In the genomic region with DNA sequence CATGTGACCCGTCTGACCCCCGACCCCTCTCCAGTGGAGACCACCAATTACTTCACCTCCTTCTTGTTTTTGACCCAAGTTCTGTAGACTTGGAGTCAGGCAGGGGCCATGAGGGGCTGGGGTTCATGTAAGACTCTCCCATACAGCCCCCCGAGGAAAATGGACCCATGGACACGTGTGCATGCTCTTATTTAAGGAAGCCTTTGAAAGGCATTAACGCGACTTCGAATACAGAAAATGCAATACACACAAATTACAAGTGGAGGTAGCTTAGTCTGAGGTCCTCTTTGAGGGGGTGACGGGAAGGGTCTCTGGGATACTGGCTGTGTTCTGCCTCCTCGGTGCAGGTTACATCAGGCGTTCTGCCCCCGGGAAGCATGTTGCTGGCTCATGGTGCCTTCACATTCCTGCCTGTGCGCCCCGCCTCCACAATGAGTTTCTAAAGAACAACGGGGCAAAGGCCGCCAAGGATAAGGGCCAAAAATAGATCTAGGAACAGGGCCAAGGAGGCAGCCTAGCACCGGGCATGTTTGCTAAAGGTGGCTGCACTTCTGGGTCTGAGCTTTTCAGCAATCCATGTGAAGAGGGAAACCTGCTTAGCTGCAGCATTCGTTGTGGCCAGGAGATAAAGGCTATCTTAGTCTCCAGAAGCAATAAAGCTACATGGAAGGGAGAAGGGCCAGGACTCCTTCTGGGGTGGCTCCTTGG, we compare ENCODE assay signal across 10 cellular contexts. TPM values are rescaled to one million over a fixed set of nuclear protein-coding genes. Genes with fewer than 3 reads are reported as not detected.
DNase-seq lines count a peak whose midpoint lies in the region; ATAC-seq and TF ChIP-seq lines count a peak whose summit lies in the region.
"Had no signal": no experiment of that assay in that cellular context is flagged by ENCODE, and none has a peak within 500 bp of the region (broad histone marks: within the 10 kb centered on the region; RNA-seq: fewer than 3 reads in every experiment).

No MANE protein-coding gene starts in this region.

- H3K9ac ChIP-seq in skeletal muscle tissue (ENCODE audit: low read depth in 1 of 3, low read length in 3 of 3), result peak overlapping the region; percentile 16 to 66 (median 40)

- peaks cover 2 to 46% (median 31%) of the 10 kb centered on the region in 3 donors for H3K36me3 ChIP-seq in skeletal muscle tissue (ENCODE audit: control insufficient read depth in 3 of 3, insufficient read depth in 3 of 3, low read length in 3 of 3)

- H3K4me3 Mint-ChIP-seq in brain, result no peak overlapping the region
- H3K4me3 Mint-ChIP-seq in effector memory CD8-positive, alpha-beta T cell, result no peak overlapping the region

- no peak for ATAC-seq in GM21390 (IDR thresholded peaks at IDR 0.05; ENCODE audit: unreplicated experiment)
- ATAC-seq in effector memory CD8-positive, alpha-beta T cell (replicated peaks), result no peak

- H3K27me3 Mint-ChIP-seq in brain, result peaks cover 3% of the 10 kb centered on the region
- H3K27me3 Mint-ChIP-seq in effector memory CD8-positive, alpha-beta T cell, result peaks cover 17 to 50% of the 10 kb centered on the region in 2 donors

- peak overlapping the region; percentile 69 for H3K27ac ChIP-seq in skeletal muscle tissue (ENCODE audit: low read depth, low read length)

- TF ChIP-seq CTCF in brain (conservative IDR thresholded peaks at IDR 0.05), result no peak
- no peak for TF ChIP-seq CTCF in GM13977 (IDR thresholded peaks at IDR 0.05; ENCODE audit: extremely low read depth, insufficient read depth, missing control alignments)

- peaks cover 6% of the 10 kb centered on the region for H3K4me1 Mint-ChIP-seq in brain
- peaks cover 2 to 4% of the 10 kb centered on the region in 2 donors for H3K4me1 Mint-ChIP-seq in effector memory CD8-positive, alpha-beta T cell (ENCODE audit: low read depth in 2 of 2)

- H3K4me3 ChIP-seq in skeletal muscle tissue (ENCODE audit: low read length in 3 of 3), result peak overlapping the region in 2 of 3 donors; percentile 18 to 63

- H3K9me3 Mint-ChIP-seq in brain, result no peaks in the 10 kb centered on the region
- H3K9me3 Mint-ChIP-seq in effector memory CD8-positive, alpha-beta T cell, result no peaks in the 10 kb centered on the region

- DNase-seq in HuH-7.5 (ENCODE audit: low spot score) (peak; percentile 31), iris pigment epithelial cell (ENCODE audit: low read depth) (peak; percentile 30), GM13977 (ENCODE audit: low spot score) (no peak)
- no peak for DNase-seq in effector memory CD8-positive, alpha-beta T cell
- no peak for DNase-seq in NK-92 treated with Interleukin-12 subunit alpha and Interleukin-12 subunit beta, amount 100 ng/mL, for 24 hours (lab: John Stamatoyannopoulos, UW)
- DNase-seq: NCI-H446 treated with DMSO at 0.1 percent for 48 hours; stimulated activated CD4-positive, alpha-beta T cell treated with anti-CD3 and anti-CD28 coated beads, Interleukin-4, amount 100 ng/mL, for 24 hours had no signal

- in situ Hi-C loops in GM13977 (cut with MboI; ENCODE audit: low pct_unique_long_range_greater_than_20kb, low sequenced_read_pairs, unreplicated experiment), result no loop called here

- H3K36me3 Mint-ChIP-seq in brain, result peaks cover 58% of the 10 kb centered on the region
- H3K36me3 Mint-ChIP-seq in effector memory CD8-positive, alpha-beta T cell (ENCODE audit: insufficient read depth), result no peaks in the 10 kb centered on the region

- H3K4me1 ChIP-seq in skeletal muscle tissue (ENCODE audit: control insufficient read depth in 3 of 3, insufficient read depth in 3 of 3, low read length in 3 of 3), result peaks cover 18 to 40% (median 26%) of the 10 kb centered on the region in 3 donors

- peak overlapping the region; percentile 27 to 88 (median 53) for H3K27ac Mint-ChIP-seq in brain
- no peak overlapping the region for H3K27ac Mint-ChIP-seq in effector memory CD8-positive, alpha-beta T cell

- no peaks in the 10 kb centered on the region for H3K27me3 ChIP-seq in skeletal muscle tissue (ENCODE audit: control insufficient read depth in 3 of 3, insufficient read depth in 3 of 3, low read length in 3 of 3)

- H3K9me3 ChIP-seq in skeletal muscle tissue (ENCODE audit: control insufficient read depth in 3 of 3, low read length in 3 of 3), result no peaks in the 10 kb centered on the region

RNA-seq across cellular contexts. Expression of gene RAB20, which starts 54.5 kb away (rescaled TPM):
- polyA plus RNA-seq in brain (ENCODE audit: insufficient read depth, low read depth, low replicate concordance), result 3.1 TPM
- 7.3 TPM for total RNA-seq in skeletal muscle tissue

Comparison
In these comparisons a context has a peak if more than half of its experiments do, and no peak if none do; other contexts are left out.
1. DNase-seq: peak in HuH-7.5 (single experiment) and iris pigment epithelial cell (single experiment); none in GM13977 (single experiment), effector memory CD8-positive, alpha-beta T cell (0 of 3) and NK-92 treated with Interleukin-12 subunit alpha and Interleukin-12 subunit beta, amount 100 ng/mL, for 24 hours (single experiment).
2. H3K27ac Mint-ChIP-seq: peak in brain (5 of 5); none in effector memory CD8-positive, alpha-beta T cell (0 of 2).